ENCODE assay signal across 11 cellular contexts in genomic region chr7:134368851-134369533, GRCh38. TPM values are rescaled to one million over a fixed set of nuclear protein-coding genes. Genes with fewer than 3 reads are reported as not detected.
DNase-seq lines count a peak whose midpoint lies in the region; ATAC-seq and TF ChIP-seq lines count a peak whose summit lies in the region.
"Had no signal": no experiment of that assay in that cellular context is flagged by ENCODE, and none has a peak within 500 bp of the region (broad histone marks: within the 10 kb centered on the region; RNA-seq: fewer than 3 reads in every experiment).

No MANE protein-coding gene starts in this region.

- peak; percentile 43 to 69 for ATAC-seq in lower lobe of right lung

- H3K27me3 ChIP-seq in AG04450 (ENCODE audit: control insufficient read depth, insufficient read depth, low read length) = peaks cover 2% of the 10 kb centered on the region
- no peaks in the 10 kb centered on the region for H3K27me3 ChIP-seq in mammary epithelial cell (ENCODE audit: insufficient read depth, low read length)
- H3K27me3 ChIP-seq in lower lobe of right lung (ENCODE audit: low read depth) = no peaks in the 10 kb centered on the region
- H3K27me3 ChIP-seq: Peyer's patch had no signal

- no peaks in the 10 kb centered on the region for H3K4me1 Mint-ChIP-seq in nephron progenitor cell

- no peak overlapping the region for H2AFZ ChIP-seq in mammary epithelial cell (ENCODE audit: low read depth, low read length)

- H3K36me3 ChIP-seq in mammary epithelial cell (ENCODE audit: insufficient read depth, low read length) (no peaks in the 10 kb centered on the region), lower lobe of right lung (no peaks in the 10 kb centered on the region)
- H3K36me3 ChIP-seq: Peyer's patch had no signal

- H3K36me3 Mint-ChIP-seq in nephron progenitor cell (ENCODE audit: low read depth) = no peaks in the 10 kb centered on the region

- TF ChIP-seq POLR2A in erythroblast (IDR thresholded peaks at IDR 0.05; ENCODE audit: low read length) = no peak

- no peak overlapping the region for H3K4me2 ChIP-seq in mammary epithelial cell (ENCODE audit: insufficient read depth, low read depth, low read length)

- CTCF ChIA-PET in AG04450 (lab: Charles Lee) = interaction anchor here (0.6 to 2.6 kb wide), 2 partner anchors 11 to 222 kb away, joined by 3 to 11 read pairs; no protein-coding TSS in a partner anchor
- CTCF ChIA-PET in mammary epithelial cell (lab: Charles Lee; ENCODE audit: low non-redundant PET) = no interaction called here

- H4K20me1 ChIP-seq in mammary epithelial cell (ENCODE audit: insufficient read depth, low read length) = no peaks in the 10 kb centered on the region

- no peak overlapping the region for H3K27ac Mint-ChIP-seq in nephron progenitor cell

- no peak overlapping the region for H3K9ac ChIP-seq in mammary epithelial cell (ENCODE audit: insufficient read depth, low read length)

- H3K4me1 ChIP-seq in mammary epithelial cell (ENCODE audit: insufficient read depth, low read length) = peaks cover 49% of the 10 kb centered on the region
- H3K4me1 ChIP-seq in lower lobe of right lung = peaks cover 7% of the 10 kb centered on the region

- H3K79me2 ChIP-seq in mammary epithelial cell (ENCODE audit: insufficient read depth, low read length) = no peaks in the 10 kb centered on the region

- no peaks in the 10 kb centered on the region for H3K9me3 ChIP-seq in AG04450 (ENCODE audit: control insufficient read depth, insufficient read depth, low read length)
- H3K9me3 ChIP-seq in mammary epithelial cell (replicated peaks; ENCODE audit: insufficient read depth, low read length) = no peaks in the 10 kb centered on the region
- no peaks in the 10 kb centered on the region for H3K9me3 ChIP-seq in lower lobe of right lung
- H3K9me3 ChIP-seq: Peyer's patch had no signal

- 0% methylated on average over 2 of the region's 2 CpGs for WGBS in mammary epithelial cell (ENCODE audit: low coverage, missing lambda C conversion rate)

- H3K27me3 Mint-ChIP-seq in nephron progenitor cell (ENCODE audit: low read depth, poor library complexity) = peaks cover 37% of the 10 kb centered on the region

- no TSS peak for BruUV-seq in mammary epithelial cell (replicated peaks; lab: Mats Ljungman, UMichigan)

- H3K4me3 Mint-ChIP-seq in nephron progenitor cell = no peak overlapping the region

- POLR2A ChIA-PET in AG04450 (lab: Yijun Ruan, JAX) = no interaction called here

- H3K27ac ChIP-seq in AG04450 (ENCODE audit: low read depth, low read length) (no peak overlapping the region), mammary epithelial cell (ENCODE audit: insufficient read depth, low read depth, low read length) (no peak overlapping the region), lower lobe of right lung (no peak overlapping the region)

- peak; percentile 23 for DNase-seq in AG04450 (ENCODE audit: low read depth, low spot score)
- DNase-seq in LHCN-M2 (ENCODE audit: low read depth) = peak; percentile 67
- peak; percentile 74 for DNase-seq in mammary epithelial cell
- DNase-seq in lower lobe of right lung = no peak
- DNase-seq in erythroblast (lab: John Stamatoyannopoulos, UW) = no peak
- DNase-seq in NK-92 (lab: John Stamatoyannopoulos, UW; ENCODE audit: unreplicated experiment) = no peak
- no peak for DNase-seq in nephron progenitor cell
- no peak for DNase-seq in HUDEP-2 (lab: John Stamatoyannopoulos, UW; ENCODE audit: unreplicated experiment in 76 of 76)
- DNase-seq: activated CD8-positive, alpha-beta memory T cell treated with anti-CD3 and anti-CD28 coated beads for 24 hours; stimulated activated CD4-positive, alpha-beta T cell treated with anti-CD3 and anti-CD28 coated beads, Interleukin-2, amount 100 ng/mL, for 48 hours had no signal

- in situ Hi-C loops in mammary epithelial cell (cut with MboI; ENCODE audit: low sequenced_read_pairs in 2 of 2) = no loop called here

- dilution Hi-C loops in mammary epithelial cell (cut with HindIII; ENCODE audit: low sequenced_read_pairs) = no loop called here

- TF ChIP-seq CTCF in AG04450 (IDR thresholded peaks at IDR 0.05; ENCODE audit: low read depth, low read length) = no peak
- no peak for TF ChIP-seq CTCF in mammary epithelial cell (conservative IDR thresholded peaks at IDR 0.05 in 1 of 2, IDR thresholded peaks at IDR 0.05 in 1 of 2; ENCODE audit: extremely low read depth in 1 of 2, insufficient read depth in 1 of 2, low read depth in 1 of 2, low read length in 2 of 2)
- no peak for TF ChIP-seq CTCF in lower lobe of right lung (IDR thresholded peaks at IDR 0.05)
- TF ChIP-seq CTCF in nephron progenitor cell (IDR thresholded peaks at IDR 0.05) = no peak

- H3K9me3 Mint-ChIP-seq in nephron progenitor cell = no peaks in the 10 kb centered on the region

- H3K4me3 ChIP-seq in AG04450 (ENCODE audit: low read depth, low read length) = no peak overlapping the region
- no peak overlapping the region for H3K4me3 ChIP-seq in mammary epithelial cell (replicated peaks in 1 of 3; ENCODE audit: insufficient read depth in 1 of 3, low read depth in 2 of 3, low read length in 3 of 3)
- no peak overlapping the region for H3K4me3 ChIP-seq in lower lobe of right lung
- H3K4me3 ChIP-seq: Peyer's patch had no signal

- intact Hi-C loops in mammary epithelial cell (cut with micrococcal nuclease) (loop anchor here (5.0 to 10.0 kb wide), 2 partner anchors 143 to 514 kb away; no protein-coding TSS in a partner anchor), lower lobe of right lung (cut with DNase I) (no loop called here)

RNA-seq across cellular contexts. Expression of gene SLC35B4, which starts 52.3 kb away (rescaled TPM):
- polyA plus RNA-seq in AG04450 (2011; rRNA removed) (26.1 and 27.9 TPM in 2 replicates), mammary epithelial cell (16.3 TPM)
- polyA minus RNA-seq in AG04450 (2011; rRNA and poly(A)+ RNA removed) = 40.4 and 40.9 TPM in 2 replicates
- total RNA-seq in LHCN-M2 (2014; rRNA removed) (25.8 and 28.4 TPM in 2 replicates), mammary epithelial cell (10 to 100 TPM; 16.3 to 22.6 TPM), lower lobe of right lung (12.2 TPM)
- polyA plus RNA-seq in LHCN-M2 (2012) = 15.6 TPM
- polyA minus RNA-seq in mammary epithelial cell = 84.0 TPM

Comparison
In these comparisons a context has a peak if more than half of its experiments do, and no peak if none do; other contexts are left out.
1. DNase-seq: peak in AG04450 (single experiment), LHCN-M2 (single experiment) and mammary epithelial cell (single experiment); none in lower lobe of right lung (single experiment), erythroblast (0 of 2), NK-92 (single experiment), nephron progenitor cell (single experiment) and HUDEP-2 (0 of 76).